ENCODE assay signal across 10 cellular contexts in the genomic region with DNA sequence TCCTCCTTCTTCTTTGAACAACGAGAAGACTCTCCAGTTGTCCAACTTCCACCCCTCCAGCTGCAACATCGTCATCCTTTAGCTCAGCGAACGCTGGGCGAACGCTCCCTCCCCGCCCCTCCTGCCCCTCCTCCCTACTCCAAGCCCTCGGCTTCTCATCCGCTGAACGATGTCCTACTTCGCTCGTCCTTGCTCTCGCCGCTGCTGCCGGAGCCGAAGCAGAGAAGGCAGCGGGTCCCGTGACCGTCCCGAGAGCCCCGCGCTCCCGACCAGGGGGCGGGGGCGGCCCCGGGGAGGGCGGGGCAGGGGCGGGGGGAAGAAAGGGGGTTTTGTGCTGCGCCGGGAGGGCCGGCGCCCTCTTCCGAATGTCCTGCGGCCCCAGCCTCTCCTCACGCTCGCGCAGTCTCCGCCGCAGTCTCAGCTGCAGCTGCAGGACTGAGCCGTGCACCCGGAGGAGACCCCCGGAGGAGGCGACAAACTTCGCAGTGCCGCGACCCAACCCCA. TPM values are rescaled to one million over a fixed set of nuclear protein-coding genes. Genes with fewer than 3 reads are reported as not detected.
DNase-seq lines count a peak whose midpoint lies in the region; ATAC-seq and TF ChIP-seq lines count a peak whose summit lies in the region.
"Had no signal": no experiment of that assay in that cellular context is flagged by ENCODE, and none has a peak within 500 bp of the region (broad histone marks: within the 10 kb centered on the region; RNA-seq: fewer than 3 reads in every experiment).

A gene with protein sequence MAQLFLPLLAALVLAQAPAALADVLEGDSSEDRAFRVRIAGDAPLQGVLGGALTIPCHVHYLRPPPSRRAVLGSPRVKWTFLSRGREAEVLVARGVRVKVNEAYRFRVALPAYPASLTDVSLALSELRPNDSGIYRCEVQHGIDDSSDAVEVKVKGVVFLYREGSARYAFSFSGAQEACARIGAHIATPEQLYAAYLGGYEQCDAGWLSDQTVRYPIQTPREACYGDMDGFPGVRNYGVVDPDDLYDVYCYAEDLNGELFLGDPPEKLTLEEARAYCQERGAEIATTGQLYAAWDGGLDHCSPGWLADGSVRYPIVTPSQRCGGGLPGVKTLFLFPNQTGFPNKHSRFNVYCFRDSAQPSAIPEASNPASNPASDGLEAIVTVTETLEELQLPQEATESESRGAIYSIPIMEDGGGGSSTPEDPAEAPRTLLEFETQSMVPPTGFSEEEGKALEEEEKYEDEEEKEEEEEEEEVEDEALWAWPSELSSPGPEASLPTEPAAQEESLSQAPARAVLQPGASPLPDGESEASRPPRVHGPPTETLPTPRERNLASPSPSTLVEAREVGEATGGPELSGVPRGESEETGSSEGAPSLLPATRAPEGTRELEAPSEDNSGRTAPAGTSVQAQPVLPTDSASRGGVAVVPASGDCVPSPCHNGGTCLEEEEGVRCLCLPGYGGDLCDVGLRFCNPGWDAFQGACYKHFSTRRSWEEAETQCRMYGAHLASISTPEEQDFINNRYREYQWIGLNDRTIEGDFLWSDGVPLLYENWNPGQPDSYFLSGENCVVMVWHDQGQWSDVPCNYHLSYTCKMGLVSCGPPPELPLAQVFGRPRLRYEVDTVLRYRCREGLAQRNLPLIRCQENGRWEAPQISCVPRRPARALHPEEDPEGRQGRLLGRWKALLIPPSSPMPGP (plus strand): TSS at position 357 of the 504 bp plus-strand sequence. CDS start 3,938 bp downstream, outside the sequence.

- H3K27me3 Mint-ChIP-seq in H9 (ENCODE audit: low read depth) = peaks cover 89% of the 10 kb centered on the region
- peaks cover 82% of the 10 kb centered on the region for H3K27me3 Mint-ChIP-seq in activated CD4-positive, alpha-beta memory T cell treated with anti-CD3 and anti-CD28 coated beads, Interleukin-2, amount 10 ng/mL, durations not matched to agents 7 days and 5 days

- no peak within 1 kb of the TSS for H2BK15ac ChIP-seq in H9 (ENCODE audit: low read depth, low read length)

- H3K4me2 ChIP-seq in H9 (ENCODE audit: insufficient read depth, insufficient read length, low read length) = peak within 1 kb of the TSS; percentile 92
- H3K4me2 ChIP-seq: KMS-11 had no signal

- H3K79me2 ChIP-seq in H9 (ENCODE audit: insufficient read depth, low read length) = no peaks in the 10 kb centered on the region

- no peak within 1 kb of the TSS for H2AFZ ChIP-seq in H9 (ENCODE audit: low read length)

- no peak within 1 kb of the TSS for H2BK120ac ChIP-seq in H9 (ENCODE audit: low read depth, low read length, poor library complexity, severe bottlenecking)

- no peak within 1 kb of the TSS for H4K8ac ChIP-seq in H9 (replicated peaks; ENCODE audit: insufficient read length, low read depth, low read length)

- no peak within 1 kb of the TSS for H3K56ac ChIP-seq in H9 (ENCODE audit: insufficient read length, low read depth, low read length)

- no peak within 1 kb of the TSS for H2BK20ac ChIP-seq in H9 (ENCODE audit: low read depth, low read length, poor library complexity, severe bottlenecking)

- no peak for TF ChIP-seq POLR2A in heart left ventricle (IDR thresholded peaks at IDR 0.05)

- H3K36me3 ChIP-seq in heart left ventricle = no peaks in the 10 kb centered on the region
- no peaks in the 10 kb centered on the region for H3K36me3 ChIP-seq in rectal smooth muscle tissue (ENCODE audit: control insufficient read depth, insufficient read depth, low read length)

- peaks cover 11% of the 10 kb centered on the region for H3K23me2 ChIP-seq in H9 (ENCODE audit: insufficient read length, low read depth, low read length, poor library complexity, severe bottlenecking)

- TF ChIP-seq CTCF in H9 (conservative IDR thresholded peaks at IDR 0.05) (0 out of 3 replicates have a peak, but pooled peaks have one; percentile 15), heart left ventricle (IDR thresholded peaks at IDR 0.05) (no peak)

- H3K14ac ChIP-seq in H9 (ENCODE audit: insufficient read depth, low read length) = no peak within 1 kb of the TSS

- no CpG with 5 or more reads among the region's 46 CpGs for WGBS in H9 (ENCODE audit: extremely low coverage, insufficient read length, low lambda C conversion rate)
- 0 to 4% (median 1%) methylated on average over 20 to 46 of the region's 46 CpGs for WGBS in heart left ventricle, 4 donors

- no peak within 1 kb of the TSS for H4K91ac ChIP-seq in H9 (ENCODE audit: insufficient read length, low read depth, low read length)

- H4K5ac ChIP-seq in H9 (ENCODE audit: insufficient read length, low read depth, low read length) = no peak within 1 kb of the TSS

- H3K4me1 ChIP-seq in H9 (ENCODE audit: insufficient read depth, low read length) (peaks cover 4% of the 10 kb centered on the region; the same call in 1 of the 2 replicates), heart left ventricle (peaks cover 0 to 19% (median 13%) of the 10 kb centered on the region in 12 donors), rectal smooth muscle tissue (ENCODE audit: control insufficient read depth, insufficient read depth, low read length) (no peaks in the 10 kb centered on the region)

- intact Hi-C loops in heart left ventricle (cut with DNase I) = no loop called here

- no peak within 1 kb of the TSS for H3T11ph ChIP-seq in H9 (ENCODE audit: low read length)

- H3K4me3 Mint-ChIP-seq in H9 = peak within 1 kb of the TSS; percentile 51 to 82
- no peak within 1 kb of the TSS for H3K4me3 Mint-ChIP-seq in activated CD4-positive, alpha-beta memory T cell treated with anti-CD3 and anti-CD28 coated beads, Interleukin-2, amount 10 ng/mL, durations not matched to agents 7 days and 5 days

- no peaks in the 10 kb centered on the region for H3K79me1 ChIP-seq in H9 (ENCODE audit: insufficient read depth, low read depth, low read length, poor library complexity, severe bottlenecking)

- DNase-seq in H9 (peak; percentile 78), heart left ventricle (peak in 3 of 5 donors; percentile 41 to 60 (median 49)), GF-D8 (lab: John Stamatoyannopoulos, UW) (no peak)
- no peak for DNase-seq in activated CD4-positive, alpha-beta memory T cell treated with anti-CD3 and anti-CD28 coated beads, Interleukin-2, amount 10 ng/mL, durations not matched to agents 7 days and 5 days

- POLR2A ChIA-PET in activated CD4-positive, alpha-beta memory T cell treated with anti-CD3 and anti-CD28 coated beads, Interleukin-2, amount 10 ng/mL, durations not matched to agents 7 days and 5 days (lab: Charles Lee) = no interaction called here

- CTCF ChIA-PET in activated CD4-positive, alpha-beta memory T cell treated with anti-CD3 and anti-CD28 coated beads, Interleukin-2, amount 10 ng/mL, durations not matched to agents 7 days and 5 days (lab: Charles Lee) = interaction anchor here (3.4 to 6.9 kb wide), 2 partner anchors 16 kb away, joined by 17 to 80 read pairs; no protein-coding TSS in a partner anchor

- no peak within 1 kb of the TSS for H3K23ac ChIP-seq in H9 (ENCODE audit: insufficient read length, low read depth, low read length)

- peaks cover 10% of the 10 kb centered on the region; the same call in 1 of the 2 replicates for H3K27me3 ChIP-seq in H9 (ENCODE audit: insufficient read depth, low read length)
- peaks cover 24 to 92% (median 69%) of the 10 kb centered on the region in 9 donors for H3K27me3 ChIP-seq in heart left ventricle
- H3K27me3 ChIP-seq in rectal smooth muscle tissue (ENCODE audit: control insufficient read depth, insufficient read depth, low read length) = peaks cover 31% of the 10 kb centered on the region

- H3K9me3 ChIP-seq in H9 (ENCODE audit: control insufficient read depth, low read depth, low read length) (no peaks in the 10 kb centered on the region), heart left ventricle (no peaks in the 10 kb centered on the region)

- H2BK12ac ChIP-seq in H9 (ENCODE audit: insufficient read length, low read depth, low read length) = no peak within 1 kb of the TSS

- H4K20me1 ChIP-seq in H9 (ENCODE audit: control insufficient read depth, insufficient read depth, insufficient read length) = no peaks in the 10 kb centered on the region

- no peak within 1 kb of the TSS for H3K27ac ChIP-seq in H9 (ENCODE audit: insufficient read length, low read depth, low read length)
- no peak within 1 kb of the TSS for H3K27ac ChIP-seq in heart left ventricle
- H3K27ac ChIP-seq in rectal smooth muscle tissue (ENCODE audit: low read depth, low read length) = no peak within 1 kb of the TSS
- H3K27ac ChIP-seq: KMS-11 had no signal

- H3K4ac ChIP-seq in H9 (ENCODE audit: low read depth, low read length) = no peak within 1 kb of the TSS

- H3K9me3 Mint-ChIP-seq in H9 = no peaks in the 10 kb centered on the region; a peak in 1 of 5 replicates
- H3K9me3 Mint-ChIP-seq in activated CD4-positive, alpha-beta memory T cell treated with anti-CD3 and anti-CD28 coated beads, Interleukin-2, amount 10 ng/mL, durations not matched to agents 7 days and 5 days = no peaks in the 10 kb centered on the region

- H2AK5ac ChIP-seq in H9 (ENCODE audit: insufficient read length, low read length) = no peak within 1 kb of the TSS

- no peak within 1 kb of the TSS for H2BK5ac ChIP-seq in H9 (ENCODE audit: insufficient read length, low read length)

- no peak within 1 kb of the TSS for H3K27ac Mint-ChIP-seq in H9
- H3K27ac Mint-ChIP-seq in activated CD4-positive, alpha-beta memory T cell treated with anti-CD3 and anti-CD28 coated beads, Interleukin-2, amount 10 ng/mL, durations not matched to agents 7 days and 5 days = peak within 1 kb of the TSS; percentile 49

- H3K18ac ChIP-seq in H9 (ENCODE audit: insufficient read length, low read depth, low read length) = no peak within 1 kb of the TSS

- ATAC-seq in heart left ventricle (peak; percentile 49 to 74 (median 56)), HG02763 (IDR thresholded peaks at IDR 0.05; ENCODE audit: unreplicated experiment) (no peak), HG02642 (IDR thresholded peaks at IDR 0.05; ENCODE audit: poor library complexity, unreplicated experiment) (no peak), GM18870 (IDR thresholded peaks at IDR 0.05; ENCODE audit: unreplicated experiment) (no peak)

- H3K4me3 ChIP-seq in heart left ventricle = peak within 1 kb of the TSS; percentile 14 to 51 (median 46)
- peak within 1 kb of the TSS; percentile 13 for H3K4me3 ChIP-seq in rectal smooth muscle tissue (ENCODE audit: low read length)

- H3K9ac ChIP-seq in H9 (ENCODE audit: extremely low read depth, insufficient read length, low read length) (no peak within 1 kb of the TSS), rectal smooth muscle tissue (ENCODE audit: low read length) (no peak within 1 kb of the TSS)
- H3K9ac ChIP-seq: KMS-11 had no signal

- peaks cover 24 to 28% of the 10 kb centered on the region in 2 experiments for H3K4me1 Mint-ChIP-seq in H9
- peaks cover 42% of the 10 kb centered on the region for H3K4me1 Mint-ChIP-seq in activated CD4-positive, alpha-beta memory T cell treated with anti-CD3 and anti-CD28 coated beads, Interleukin-2, amount 10 ng/mL, durations not matched to agents 7 days and 5 days

- no peaks in the 10 kb centered on the region for H3K36me3 Mint-ChIP-seq in H9 (ENCODE audit: insufficient read depth in 1 of 3, low read depth in 3 of 3)
- H3K36me3 Mint-ChIP-seq in activated CD4-positive, alpha-beta memory T cell treated with anti-CD3 and anti-CD28 coated beads, Interleukin-2, amount 10 ng/mL, durations not matched to agents 7 days and 5 days (ENCODE audit: low read depth) = no peaks in the 10 kb centered on the region

RNA-seq across cellular contexts. Expression of the gene that starts here (rescaled TPM):
- total RNA-seq in H9 (2021) = 0.88 and 1.2 TPM in 2 replicates
- total RNA-seq in activated CD4-positive, alpha-beta memory T cell treated with anti-CD3 and anti-CD28 coated beads, Interleukin-2, amount 10 ng/mL, durations not matched to agents 7 days and 5 days = not detected
- under 1 TPM in 4 of 9 donors, not detected in 5; 0.09 to 0.27 (median 0.15) TPM for total RNA-seq in heart left ventricle
- under 1 TPM; 0.10 to 0.15 TPM for polyA plus RNA-seq in heart left ventricle
- total RNA-seq: fibroblast of lung had no signal

Comparison
In these comparisons a context has a peak if more than half of its experiments do, and no peak if none do; other contexts are left out.
1. Peak in DNase-seq, ATAC-seq and H3K4me3 ChIP-seq in heart left ventricle; RNA of the gene not detected or under 1 TPM.